8 cellular contexts compared by ENCODE assay signal in the genomic region with DNA sequence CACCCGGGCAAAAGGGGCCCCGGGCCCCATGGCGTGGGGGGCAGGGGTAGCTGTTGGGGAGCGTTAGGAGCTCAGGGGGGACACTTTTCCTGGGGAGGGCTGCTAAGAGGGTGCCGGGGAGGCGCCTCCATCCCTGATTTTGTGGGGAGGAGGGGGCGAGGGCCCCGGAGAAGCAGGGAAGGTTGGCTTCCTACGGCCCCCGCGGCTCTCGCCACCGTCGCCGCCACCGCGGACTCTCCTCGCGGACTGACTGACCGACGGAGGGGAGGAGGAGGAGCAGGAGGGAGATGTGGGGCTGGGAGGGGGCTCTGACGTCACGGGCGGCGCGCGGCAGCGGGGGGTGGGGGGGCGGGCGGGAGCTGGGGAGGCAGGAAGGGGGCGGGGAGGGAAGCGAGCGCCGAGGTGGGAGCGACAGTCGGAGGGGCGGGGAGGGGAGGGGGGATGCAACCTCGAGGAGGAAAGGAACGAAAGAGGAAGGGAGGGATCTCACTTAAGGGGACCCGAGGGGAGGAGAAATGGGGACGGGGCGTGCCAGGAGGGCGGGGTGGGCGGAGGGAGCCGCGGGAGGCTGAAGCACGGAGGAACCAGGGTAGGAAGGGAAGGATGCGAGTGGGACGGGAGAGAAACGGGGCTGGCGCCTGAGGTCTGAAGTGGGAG. TPM values are rescaled to one million over a fixed set of nuclear protein-coding genes. Genes with fewer than 3 reads are reported as not detected.
DNase-seq lines count a peak whose midpoint lies in the region; ATAC-seq and TF ChIP-seq lines count a peak whose summit lies in the region.

No MANE protein-coding gene starts in this region.

- intact Hi-C loops in left lung (cut with DNase I): no loop called here

- H3K4me3 ChIP-seq in duodenal mucosa (ENCODE audit: low read depth in 1 of 2, low read length in 2 of 2): peak overlapping the region; percentile 61 to 79
- peak overlapping the region; percentile 45 to 59 for H3K4me3 ChIP-seq in left lung

- H3K4me1 ChIP-seq in ES-I3 (ENCODE audit: insufficient read depth, low read length): peaks cover 45% of the 10 kb centered on the region
- peaks cover 11 to 19% of the 10 kb centered on the region in 2 donors for H3K4me1 ChIP-seq in duodenal mucosa (ENCODE audit: control insufficient read depth in 1 of 2, insufficient read depth in 2 of 2, low read length in 2 of 2)
- peaks cover 6 to 56% of the 10 kb centered on the region in 2 donors for H3K4me1 ChIP-seq in left lung

- no peak for TF ChIP-seq CTCF in left lung (IDR thresholded peaks at IDR 0.05)

- DNase-seq in NCI-H2227 treated with DMSO at 0.1 percent for 48 hours (lab: John Stamatoyannopoulos, UW) (peak; percentile 82), left lung (peak; percentile 80 to 92), NCI-H526 treated with DMSO at 0.1 percent for 48 hours (lab: John Stamatoyannopoulos, UW) (no peak)
- peak; percentile 41 to 44 for DNase-seq in activated CD4-positive, alpha-beta T cell treated with anti-CD3 and anti-CD28 coated beads, Interleukin-2, amount 50 U/mL, for 4 hours
- peak; percentile 23 to 37 for DNase-seq in stimulated activated CD4-positive, alpha-beta T cell treated with anti-CD3 and anti-CD28 coated beads, Interleukin-2, amount 100 ng/mL, for 48 hours

- no peaks in the 10 kb centered on the region for H3K36me3 ChIP-seq in ES-I3 (ENCODE audit: insufficient read depth, low read length)
- no peaks in the 10 kb centered on the region for H3K36me3 ChIP-seq in duodenal mucosa (ENCODE audit: control insufficient read depth in 1 of 2, insufficient read depth in 2 of 2, low read length in 2 of 2)
- H3K36me3 ChIP-seq in left lung: no peaks in the 10 kb centered on the region

- H3K27ac ChIP-seq in duodenal mucosa (ENCODE audit: low read depth, low read length) (no peak overlapping the region), left lung (peak overlapping the region; percentile 41 to 71)

- H3K9ac ChIP-seq in ES-I3 (ENCODE audit: low read depth, low read length) (peak overlapping the region; percentile 82), duodenal mucosa (ENCODE audit: low read depth in 1 of 2, low read length in 2 of 2) (peak overlapping the region; percentile 30 to 38)

- ATAC-seq in left lung (peak; percentile 47), HG03521 (IDR thresholded peaks at IDR 0.05; ENCODE audit: unreplicated experiment) (no peak)

- H3K9me3 ChIP-seq in ES-I3 (ENCODE audit: control insufficient read depth, insufficient read depth, low read length) (no peaks in the 10 kb centered on the region), duodenal mucosa (ENCODE audit: control insufficient read depth in 1 of 2, low read length in 2 of 2) (no peaks in the 10 kb centered on the region), left lung (no peaks in the 10 kb centered on the region)

- H3K27me3 ChIP-seq in duodenal mucosa (ENCODE audit: control insufficient read depth in 1 of 2, insufficient read depth in 2 of 2, low read length in 2 of 2) (peaks cover 33 to 50% of the 10 kb centered on the region in 2 donors), left lung (peaks cover 0 to 25% of the 10 kb centered on the region in 2 donors)

RNA-seq across cellular contexts. Expression of gene GABBR1, which starts 5.1 kb away (rescaled TPM):
- 10 to 100 TPM; 25.0 to 32.0 TPM for total RNA-seq in left lung

RNA-seq across cellular contexts. Expression of gene MOG, which starts 29.0 kb away (rescaled TPM):
- total RNA-seq in left lung: not detected

RNA-seq across cellular contexts. Expression of gene OR2H2, which starts 43.0 kb away (rescaled TPM):
- total RNA-seq in left lung: not detected

RNA-seq across cellular contexts. Expression of gene ZFP57, which starts 53.1 kb away (rescaled TPM):
- not detected for total RNA-seq in left lung
